ENCODE assay signal across 1 cellular context in the genomic region with DNA sequence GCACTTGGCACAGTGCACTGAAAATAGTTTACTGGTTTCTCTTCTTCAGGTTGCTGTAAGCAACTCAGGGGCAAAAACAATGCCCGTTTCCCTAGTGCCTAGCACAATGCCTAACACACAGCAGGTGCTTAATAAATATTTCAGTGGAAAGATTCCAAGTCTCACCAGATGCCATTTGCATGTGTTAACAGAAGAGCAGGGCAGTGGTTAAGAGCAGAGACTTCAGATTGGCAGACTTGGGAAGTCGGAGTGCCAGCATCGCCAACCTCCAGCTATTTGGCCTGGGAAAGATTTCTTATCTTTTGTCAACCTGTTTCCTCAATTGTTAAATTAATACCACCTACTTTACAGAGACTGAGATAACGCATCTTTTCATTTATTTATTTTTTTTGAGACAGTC.
TF ChIP-seq lines count a peak whose summit lies in the region.

No MANE protein-coding gene starts in this region.

TF ChIP-seq in endothelial cell of umbilical vein, 7 proteins besides CTCF, POLR2A, EP300 and RAD21:
- TF ChIP-seq POLR2AphosphoS5 (IDR thresholded peaks at IDR 0.05; ENCODE audit: insufficient read depth, low read depth, low read length) = no peak
- no peak for TF ChIP-seq FOS (IDR thresholded peaks at IDR 0.05; ENCODE audit: borderline replicate concordance, insufficient read depth, low read length)
- no peak for TF ChIP-seq JUN (IDR thresholded peaks at IDR 0.05; ENCODE audit: borderline replicate concordance, insufficient read depth, insufficient read length, low read depth)
- no peak for TF ChIP-seq MAX (IDR thresholded peaks at IDR 0.05; ENCODE audit: insufficient read depth, insufficient read length)
- no peak for TF ChIP-seq EZH2 (IDR thresholded peaks at IDR 0.05; ENCODE audit: borderline replicate concordance, low read depth, low read length, severe bottlenecking)
- no peak for TF ChIP-seq MYC (IDR thresholded peaks at IDR 0.05; ENCODE audit: low read depth, low read length)
- no peak for TF ChIP-seq GATA2 (IDR thresholded peaks at IDR 0.05; ENCODE audit: insufficient read depth, insufficient read length, low read depth, low read length)
